8 cellular contexts compared by ENCODE assay signal in the genomic region with DNA sequence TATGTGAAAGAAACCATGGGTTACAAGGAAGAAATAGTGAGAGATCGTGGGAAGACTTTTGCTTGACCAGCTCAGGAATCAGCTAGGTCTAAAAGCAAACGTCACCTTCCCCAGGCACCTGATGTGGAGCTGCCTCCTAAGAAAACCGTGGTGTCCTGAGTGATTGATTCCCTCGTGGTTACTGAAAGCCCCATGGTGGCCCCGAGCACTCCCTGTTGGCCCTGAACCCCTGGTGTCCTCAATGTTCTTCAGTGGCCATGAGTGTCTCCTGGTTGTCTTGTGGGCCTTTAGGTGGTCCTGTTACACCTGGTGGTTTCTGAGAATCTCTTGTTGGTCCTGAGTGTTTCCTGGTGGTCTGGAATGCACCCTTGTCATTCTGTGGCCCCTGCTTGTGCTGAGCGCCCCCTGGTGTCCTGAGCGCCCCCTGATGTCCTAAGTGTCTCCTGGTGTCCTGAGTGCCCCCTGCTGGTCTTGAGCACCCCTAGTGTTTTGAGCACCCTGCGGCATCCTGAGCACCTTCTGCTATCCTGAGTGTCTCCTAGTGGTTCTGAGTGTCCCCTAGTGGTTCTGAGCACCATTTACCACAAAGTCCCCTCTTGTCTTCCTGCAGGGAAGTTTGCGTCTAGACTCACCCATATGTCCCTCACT.
A peak's percentile ranks its signal among the peaks of the same experiment; 100 is the strongest.
DNase-seq lines count a peak whose midpoint lies in the region; ATAC-seq, FAIRE-seq and TF ChIP-seq lines count a peak whose summit lies in the region.

No MANE protein-coding gene starts in this region.

- H2AFZ ChIP-seq in SU-DHL-6 (ENCODE audit: low read depth, low read length, severe bottlenecking) (no peak overlapping the region), MM.1S (ENCODE audit: low read length) (no peak overlapping the region)

- no peak overlapping the region for H3K4me2 ChIP-seq in SU-DHL-6 (ENCODE audit: low read depth, low read length, poor library complexity, severe bottlenecking)
- H3K4me2 ChIP-seq in MM.1S (ENCODE audit: low read depth, low read length): no peak overlapping the region

- 43 to 50% methylated on average over 9 of the region's 9 CpGs for WGBS in pancreas, 2 donors

- H3K27ac ChIP-seq in SU-DHL-6 (ENCODE audit: low read depth, low read length): no peak overlapping the region
- H3K27ac ChIP-seq in pancreas: no peak overlapping the region
- H3K27ac ChIP-seq in MM.1S (ENCODE audit: low read length): no peak overlapping the region

- no peaks in the 10 kb centered on the region for H3K9me3 Mint-ChIP-seq in activated naive CD4-positive, alpha-beta T cell treated with anti-CD3 and anti-CD28 coated beads, Interleukin-2, amount 50 U/mL, for 72 hours

- intact Hi-C loops in pancreas (cut with DNase I): no loop called here

- H3K36me3 Mint-ChIP-seq in activated naive CD4-positive, alpha-beta T cell treated with anti-CD3 and anti-CD28 coated beads, Interleukin-2, amount 50 U/mL, for 72 hours: peaks cover 0 to 7% of the 10 kb centered on the region in 2 donors

- no peak overlapping the region for H3K27ac Mint-ChIP-seq in activated naive CD4-positive, alpha-beta T cell treated with anti-CD3 and anti-CD28 coated beads, Interleukin-2, amount 50 U/mL, for 72 hours

- FAIRE-seq in pancreas (lab: Jason Lieb, UNC): no peak

- TF ChIP-seq CTCF in SU-DHL-6 (IDR thresholded peaks at IDR 0.05; ENCODE audit: insufficient read depth, low read length, poor library complexity, severe bottlenecking): peak; percentile 40
- TF ChIP-seq CTCF in pancreas (IDR thresholded peaks at IDR 0.05): peak in 3 of 4 donors; percentile 13 to 23 (median 13)
- TF ChIP-seq CTCF in MM.1S (IDR thresholded peaks at IDR 0.05; ENCODE audit: low read length): no peak

- H3K4me3 ChIP-seq in SU-DHL-6 (ENCODE audit: insufficient read depth, low read length, poor library complexity, severe bottlenecking) (no peak overlapping the region), pancreas (no peak overlapping the region), MM.1S (ENCODE audit: low read length) (no peak overlapping the region)

- H3K79me2 ChIP-seq in SU-DHL-6 (ENCODE audit: insufficient read depth, low read length) (no peaks in the 10 kb centered on the region), MM.1S (ENCODE audit: low read length) (no peaks in the 10 kb centered on the region)

- DNase-seq in Caki2 (ENCODE audit: low read depth) (peak; percentile 29), pancreas (peak in 5 of 6 donors; percentile 15 to 69 (median 39)), MM.1S (no peak)
- peak; percentile 72 to 89 for DNase-seq in activated naive CD4-positive, alpha-beta T cell treated with anti-CD3 and anti-CD28 coated beads, Interleukin-2, amount 50 U/mL, for 72 hours (ENCODE audit: low spot score in 2 of 2)

- in situ Hi-C loops in Caki2 (cut with HindIII; ENCODE audit: low pct_unique_long_range_greater_than_20kb, low sequenced_read_pairs): no loop called here

- H3K9me2 ChIP-seq in SU-DHL-6 (replicated peaks; ENCODE audit: insufficient read depth, low read length): no peaks in the 10 kb centered on the region
- no peaks in the 10 kb centered on the region for H3K9me2 ChIP-seq in MM.1S (replicated peaks; ENCODE audit: insufficient read depth, low read length)

- no peaks in the 10 kb centered on the region for H4K20me1 ChIP-seq in SU-DHL-6 (ENCODE audit: low read depth, low read length)
- H4K20me1 ChIP-seq in MM.1S (ENCODE audit: insufficient read depth, low read length): no peaks in the 10 kb centered on the region

- H3K36me3 ChIP-seq in SU-DHL-6 (ENCODE audit: low read length) (no peaks in the 10 kb centered on the region), pancreas (no peaks in the 10 kb centered on the region), MM.1S (replicated peaks; ENCODE audit: insufficient read depth, low read length) (no peaks in the 10 kb centered on the region)

- no peaks in the 10 kb centered on the region for H3K27me3 ChIP-seq in SU-DHL-6 (ENCODE audit: low read length)
- peaks cover 0 to 19% (median 4%) of the 10 kb centered on the region in 4 donors for H3K27me3 ChIP-seq in pancreas
- no peaks in the 10 kb centered on the region for H3K27me3 ChIP-seq in MM.1S (replicated peaks; ENCODE audit: insufficient read depth, low read length)

- H3K9me3 ChIP-seq in SU-DHL-6 (ENCODE audit: insufficient read depth, low read length) (no peaks in the 10 kb centered on the region), pancreas (no peaks in the 10 kb centered on the region), MM.1S (replicated peaks; ENCODE audit: insufficient read depth, low read length) (no peaks in the 10 kb centered on the region)

- H3K4me1 ChIP-seq in pancreas (no peaks in the 10 kb centered on the region), MM.1S (ENCODE audit: low read length) (no peaks in the 10 kb centered on the region)

- H3K9ac ChIP-seq in SU-DHL-6 (ENCODE audit: low read length): no peak overlapping the region
- H3K9ac ChIP-seq in MM.1S (ENCODE audit: low read length): no peak overlapping the region

- H3F3A ChIP-seq in SU-DHL-6 (ENCODE audit: insufficient read depth) (no peaks in the 10 kb centered on the region), MM.1S (ENCODE audit: insufficient read depth, low read length) (no peaks in the 10 kb centered on the region)

- ATAC-seq in HG02642 (IDR thresholded peaks at IDR 0.05; ENCODE audit: poor library complexity, unreplicated experiment) (peak; percentile 70), pancreas (peak in 3 of 4 donors; percentile 44 to 82 (median 59)), HG03108 (IDR thresholded peaks at IDR 0.05; ENCODE audit: unreplicated experiment) (no peak), GM18520 (IDR thresholded peaks at IDR 0.05; ENCODE audit: unreplicated experiment) (no peak)
- ATAC-seq in activated naive CD4-positive, alpha-beta T cell treated with anti-CD3 and anti-CD28 coated beads, Interleukin-2, amount 50 U/mL, for 72 hours: peak; percentile 100

Comparison
In these comparisons a context has a peak if more than half of its experiments do, and no peak if none do; other contexts are left out.
1. ATAC-seq: peak in HG02642 (single experiment), activated naive CD4-positive, alpha-beta T cell treated with anti-CD3 and anti-CD28 coated beads, Interleukin-2, amount 50 U/mL, for 72 hours (2 of 2) and pancreas (3 of 4); none in HG03108 (single experiment) and GM18520 (single experiment).